ENCODE assay signal across 8 cellular contexts in the genomic region with DNA sequence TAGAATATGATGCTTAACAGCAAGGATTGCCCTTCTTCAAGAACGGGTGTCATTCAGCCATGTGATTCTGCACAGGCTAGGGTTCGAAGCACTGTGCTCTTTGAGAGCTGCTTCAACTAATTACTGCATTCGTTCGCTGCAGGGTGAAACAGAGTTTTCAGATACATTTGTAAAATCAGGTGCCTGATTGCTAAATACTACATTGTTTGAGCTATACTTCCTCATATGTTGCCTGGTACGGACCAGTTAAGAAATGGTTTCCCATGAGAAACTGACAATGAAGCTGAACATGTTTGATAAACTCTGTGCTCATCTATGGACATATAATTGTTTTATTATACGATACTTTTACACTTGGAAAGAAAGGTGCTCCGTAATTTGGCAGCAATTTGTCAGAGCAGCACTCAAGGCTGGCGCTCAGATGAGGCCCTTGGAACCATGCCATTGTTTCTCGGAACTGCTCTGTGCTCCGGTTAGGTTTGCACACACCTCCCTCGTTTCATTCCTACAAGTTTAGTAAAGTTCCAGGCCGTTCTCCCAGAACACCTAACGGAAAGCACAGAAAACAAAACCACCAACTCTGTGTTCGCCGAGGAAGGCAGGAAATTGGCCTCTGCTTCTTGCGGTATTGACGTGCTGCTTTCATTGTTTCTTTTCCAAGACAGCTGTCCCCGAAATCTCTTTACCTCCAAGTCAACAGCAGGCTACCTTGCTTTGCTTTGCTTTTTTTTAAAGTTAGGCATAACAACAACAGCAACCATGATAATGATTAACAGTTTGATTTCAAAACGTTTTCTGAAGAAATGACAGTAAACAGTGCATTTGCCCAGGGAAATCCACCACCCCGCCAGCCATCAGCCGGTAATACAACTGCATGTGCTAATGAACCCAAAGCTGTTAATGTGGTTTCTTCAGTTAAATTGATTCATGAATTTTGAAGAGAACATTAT.
A peak's percentile ranks its signal among the peaks of the same experiment; 100 is the strongest.
DNase-seq lines count a peak whose midpoint lies in the region; ATAC-seq, FAIRE-seq and TF ChIP-seq lines count a peak whose summit lies in the region.

No MANE protein-coding gene starts in this region.

- H3K9me3 ChIP-seq in pancreas, result no peaks in the 10 kb centered on the region

- FAIRE-seq in pancreas (lab: Jason Lieb, UNC) (no peak), HTR-8/SVneo (lab: Jason Lieb, UNC) (no peak)

- no peak for TF ChIP-seq CTCF in pancreas (IDR thresholded peaks at IDR 0.05)
- no peak for TF ChIP-seq CTCF in GM13977 (IDR thresholded peaks at IDR 0.05; ENCODE audit: extremely low read depth, insufficient read depth, missing control alignments)

- no peaks in the 10 kb centered on the region for H3K27me3 ChIP-seq in pancreas

- H3K4me3 ChIP-seq in pancreas, result peak overlapping the region in 1 of 4 donors; percentile 4

- intact Hi-C loops in pancreas (cut with DNase I), result no loop called here

- DNase-seq in Daoy (ENCODE audit: low read depth) (peak; percentile 21), NCI-H1105 (lab: John Stamatoyannopoulos, UW) (peak; percentile 41), fibroblast of peridontal ligament (ENCODE audit: extremely low read depth) (peak; percentile 1), pancreas (peak in 4 of 6 donors; percentile 13 to 27 (median 20)), HTR-8/SVneo (ENCODE audit: insufficient read length, low spot score) (no peak), NCI-H446 (lab: John Stamatoyannopoulos, UW) (no peak), GM13977 (ENCODE audit: low spot score) (no peak)

- ATAC-seq in pancreas (peak in 3 of 4 donors; percentile 59 to 78 (median 71)), GM21528 (IDR thresholded peaks at IDR 0.05; ENCODE audit: low FRiP score, unreplicated experiment) (no peak)

- no peaks in the 10 kb centered on the region for H3K36me3 ChIP-seq in pancreas

- peak overlapping the region in 2 of 4 donors; percentile 8 to 33 for H3K27ac ChIP-seq in pancreas

- in situ Hi-C loops in GM13977 (cut with MboI; ENCODE audit: low pct_unique_long_range_greater_than_20kb, low sequenced_read_pairs, unreplicated experiment), result no loop called here

- 51 to 54% methylated on average over 21 of the region's 21 CpGs for WGBS in pancreas, 2 donors

- H3K4me1 ChIP-seq in pancreas, result no peaks in the 10 kb centered on the region

Comparison
In these comparisons a context has a peak if more than half of its experiments do, and no peak if none do; other contexts are left out.
1. DNase-seq: peak in Daoy (single experiment), NCI-H1105 (single experiment), fibroblast of peridontal ligament (single experiment) and pancreas (4 of 6); none in HTR-8/SVneo (single experiment), NCI-H446 (0 of 2) and GM13977 (single experiment).